7 cellular contexts compared by ENCODE assay signal in genomic region chr16:68085259-68086071, GRCh38. TPM values are rescaled to one million over a fixed set of nuclear protein-coding genes. Genes with fewer than 3 reads are reported as not detected.
DNase-seq lines count a peak whose midpoint lies in the region; ATAC-seq, FAIRE-seq and TF ChIP-seq lines count a peak whose summit lies in the region.

NFATC3 (plus strand) TSS chr16:68085370; CDS start chr16:68085682, 312 bp downstream.

- FAIRE-seq in GM18507 (lab: Jason Lieb, UNC): peak; percentile 91

- H3K27me3 ChIP-seq in brain microvascular endothelial cell (replicated peaks): no peaks in the 10 kb centered on the region
- no peaks in the 10 kb centered on the region for H3K27me3 ChIP-seq in iPS-18a (ENCODE audit: control insufficient read depth, insufficient read depth, low read length)
- no peaks in the 10 kb centered on the region for H3K27me3 ChIP-seq in skeletal muscle tissue (ENCODE audit: control insufficient read depth in 3 of 3, insufficient read depth in 3 of 3, low read length in 3 of 3)

- H3K9me3 ChIP-seq in iPS-18a (ENCODE audit: control insufficient read depth, low read depth, low read length) (no peaks in the 10 kb centered on the region), skeletal muscle tissue (ENCODE audit: control insufficient read depth in 3 of 3, low read length in 3 of 3) (no peaks in the 10 kb centered on the region)

- H3K27ac ChIP-seq in brain microvascular endothelial cell (peak within 1 kb of the TSS; percentile 56), iPS-18a (ENCODE audit: low read length) (peak within 1 kb of the TSS; percentile 91), skeletal muscle tissue (ENCODE audit: low read depth, low read length) (peak within 1 kb of the TSS; percentile 91)

- H3K9ac ChIP-seq in iPS-18a (ENCODE audit: low read length) (peak within 1 kb of the TSS; percentile 93), skeletal muscle tissue (ENCODE audit: low read depth in 1 of 3, low read length in 3 of 3) (peak within 1 kb of the TSS; percentile 88 to 98 (median 92))

- H3K4me1 ChIP-seq in iPS-18a (ENCODE audit: control insufficient read depth, low read depth, low read length) (peaks cover 9% of the 10 kb centered on the region), skeletal muscle tissue (ENCODE audit: control insufficient read depth in 3 of 3, insufficient read depth in 3 of 3, low read length in 3 of 3) (peaks cover 43 to 54% (median 49%) of the 10 kb centered on the region in 3 donors)

- in situ Hi-C loops in brain microvascular endothelial cell (cut with HindIII; ENCODE audit: low pct_ligation_motif_present, low sequenced_read_pairs): no loop called here

- peak; percentile 61 for ATAC-seq in HG02763 (IDR thresholded peaks at IDR 0.05; ENCODE audit: unreplicated experiment)

- H3K4me3 ChIP-seq in brain microvascular endothelial cell (ENCODE audit: low read depth, low read length) (peak within 1 kb of the TSS; percentile 92), iPS-18a (ENCODE audit: low read length) (peak within 1 kb of the TSS; percentile 84), skeletal muscle tissue (ENCODE audit: low read length in 3 of 3) (peak within 1 kb of the TSS; percentile 95 to 96 (median 95))

- H3K36me3 ChIP-seq in brain microvascular endothelial cell (replicated peaks) (no peaks in the 10 kb centered on the region), iPS-18a (ENCODE audit: control insufficient read depth, low read depth, low read length) (no peaks in the 10 kb centered on the region), skeletal muscle tissue (ENCODE audit: control insufficient read depth in 3 of 3, insufficient read depth in 3 of 3, low read length in 3 of 3) (no peaks in the 10 kb centered on the region)

- TF ChIP-seq CTCF in brain microvascular endothelial cell (IDR thresholded peaks at IDR 0.05; ENCODE audit: low read depth, low read length, missing control alignments): no peak

- DNase-seq in GM18507 (ENCODE audit: extremely low spot score, insufficient read length, low read depth): peak; percentile 87
- peak; percentile 60 for DNase-seq in NCI-H1436 (lab: John Stamatoyannopoulos, UW)
- peak; percentile 98 for DNase-seq in UCSD-AML1 (lab: John Stamatoyannopoulos, UW; ENCODE audit: unreplicated experiment)
- DNase-seq in brain microvascular endothelial cell: peak; percentile 96

RNA-seq across cellular contexts. Expression of gene NFATC3, which starts in this region (rescaled TPM):
- total RNA-seq in skeletal muscle tissue: 29.2 TPM

Comparison
In these comparisons a context has a peak if more than half of its experiments do, and no peak if none do; other contexts are left out.
1. Peak in every context shown above with its lines: DNase-seq, ATAC-seq, H3K4me3 ChIP-seq and H3K27ac ChIP-seq.